ENCODE assay signal across 24 cellular contexts in the genomic region with DNA sequence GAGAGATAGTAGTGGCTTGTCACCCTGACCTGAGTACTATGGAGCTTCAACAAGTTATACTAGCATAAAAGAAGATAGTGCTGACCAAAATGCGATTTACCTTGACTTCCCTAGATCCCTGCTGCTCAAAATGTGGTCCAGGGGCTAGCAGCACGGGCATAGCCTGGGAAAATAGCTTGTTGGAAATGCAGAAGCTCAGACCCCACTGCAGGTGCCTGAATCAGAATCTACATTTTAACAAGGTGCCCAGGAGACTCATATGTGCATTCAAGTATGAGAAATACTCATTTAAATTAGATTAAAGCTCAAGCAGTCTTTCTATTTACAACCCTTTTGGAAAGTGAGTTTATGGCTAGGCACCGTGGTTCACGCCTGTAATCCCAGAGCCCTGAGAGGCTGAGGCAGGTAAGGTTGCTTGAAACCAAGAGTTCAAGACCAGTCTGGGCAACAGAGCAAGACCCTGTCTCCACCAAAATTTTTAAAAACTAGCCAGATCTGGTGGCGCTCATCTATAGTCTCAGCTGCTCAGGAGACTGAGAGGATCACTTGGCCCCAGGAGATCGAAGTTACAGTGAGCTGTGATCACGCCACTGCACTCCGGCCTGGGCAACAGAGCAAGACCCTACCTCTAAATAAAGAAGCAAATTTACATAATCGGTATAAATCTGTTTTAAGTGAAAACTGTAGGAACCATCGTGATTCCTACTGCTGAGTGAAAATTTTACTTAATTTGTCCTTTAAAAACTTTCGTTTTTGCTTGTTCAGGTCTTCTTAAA. TPM values are rescaled to one million over a fixed set of nuclear protein-coding genes. Genes with fewer than 3 reads are reported as not detected.
"Had no signal": no experiment of that assay in that cellular context is flagged by ENCODE, and none has a peak within 500 bp of the region (broad histone marks: within the 10 kb centered on the region; RNA-seq: fewer than 3 reads in every experiment).

No MANE protein-coding gene starts in this region.

- DNase-seq: IMR-90, Kasumi-1, KG1, MM.1S, NCI-H1092 treated with DMSO at 0.1 percent for 48 hours, NCI-H1436, NCI-H187, NCI-H2029, NCI-H2081 treated with DMSO at 0.1 percent for 48 hours, NCI-H2171, NCI-H226, NCI-H446, NCI-H510A, NCI-H524 treated with DMSO at 0.1 percent for 48 hours, NCI-H774, PC-3, SHP77, T-helper 1 cell had no signal

- H3K27ac ChIP-seq: RWPE1 had no signal

- ATAC-seq: Panc1, PC-3, SK-N-SH treated with all-trans-retinoic acid at 6 μM for 48 hours had no signal

RNA-seq across cellular contexts. Expression of gene APOH, which starts 7.3 kb away (rescaled TPM):
- total RNA-seq: IMR-90, M059J, OCI-LY7, PC-3, SK-MEL-5 had no signal
- polyA plus RNA-seq: IMR-90 had no signal
